10 cellular contexts compared by ENCODE assay signal in the genomic region with DNA sequence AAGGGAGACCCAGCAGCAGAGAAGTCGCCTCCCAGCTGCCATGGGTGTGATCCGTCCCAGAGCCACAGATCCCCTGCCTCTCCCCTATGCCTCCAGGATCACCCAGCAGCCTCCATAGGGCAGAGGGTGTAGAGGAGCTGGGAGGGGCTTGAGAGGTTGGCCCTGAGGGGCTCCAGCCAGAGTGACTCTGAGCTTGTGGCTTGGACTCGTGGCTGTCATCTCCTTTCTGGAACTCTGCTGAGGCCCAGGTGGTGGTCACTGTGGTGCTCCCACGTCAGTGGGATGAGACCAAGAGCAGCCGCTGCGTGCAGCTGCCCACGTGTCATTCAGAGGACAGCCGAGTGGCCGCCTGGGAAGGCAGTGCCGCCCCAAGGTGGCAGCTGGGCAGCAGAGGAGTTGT. TPM values are rescaled to one million over a fixed set of nuclear protein-coding genes. Genes with fewer than 3 reads are reported as not detected.
DNase-seq lines count a peak whose midpoint lies in the region; ATAC-seq, FAIRE-seq and TF ChIP-seq lines count a peak whose summit lies in the region.
"Had no signal": no experiment of that assay in that cellular context is flagged by ENCODE, and none has a peak within 500 bp of the region (broad histone marks: within the 10 kb centered on the region; RNA-seq: fewer than 3 reads in every experiment).

No MANE protein-coding gene starts in this region.

- H3K27me3 Mint-ChIP-seq in activated B cell treated with CpG ODN at 0.5 μM for 24 hours, result no peaks in the 10 kb centered on the region

- no peak overlapping the region for H3K27ac ChIP-seq in left ventricle myocardium inferior (replicated peaks)
- H3K27ac ChIP-seq in kidney (ENCODE audit: low read depth in 2 of 2, low read length in 2 of 2), result no peak overlapping the region
- H3K27ac ChIP-seq in aorta (ENCODE audit: low read depth in 1 of 2, low read length in 2 of 2), result no peak overlapping the region
- H3K27ac ChIP-seq in lower lobe of right lung, result no peak overlapping the region

- intact Hi-C loops in left ventricle myocardium inferior (cut with micrococcal nuclease) (loop anchor here (5.0 to 10.0 kb wide), 2 partner anchors 33 to 371 kb away; no protein-coding TSS in a partner anchor), Right ventricle myocardium inferior (cut with DNase I) (no loop called here), activated B cell treated with CpG ODN at 0.5 μM for 24 hours (cut with micrococcal nuclease) (no loop called here), kidney (cut with DNase I) (no loop called here), aorta (cut with DNase I) (loop anchor here in 1 of 2 donors (10.0 kb wide), 1 partner anchor 371 kb away; no protein-coding TSS in a partner anchor), lower lobe of right lung (cut with DNase I) (loop anchor here (5.0 kb wide), 1 partner anchor 33 kb away; no protein-coding TSS in a partner anchor)

- POLR2A ChIA-PET in activated B cell treated with CpG ODN at 0.5 μM for 24 hours (lab: Charles Lee), result interaction anchor here (1.3 to 8.1 kb wide), 2 partner anchors 13 to 32 kb away, joined by 4 to 138 read pairs; a partner anchor contains a TSS

- no peaks in the 10 kb centered on the region for H3K9me3 ChIP-seq in left ventricle myocardium inferior (replicated peaks)
- no peaks in the 10 kb centered on the region for H3K9me3 ChIP-seq in kidney (ENCODE audit: control insufficient read depth in 1 of 2, low read length in 2 of 2)
- H3K9me3 ChIP-seq in aorta (ENCODE audit: control insufficient read depth, low read length), result no peaks in the 10 kb centered on the region
- no peaks in the 10 kb centered on the region for H3K9me3 ChIP-seq in lower lobe of right lung
- H3K9me3 ChIP-seq: gastrocnemius medialis had no signal

- ATAC-seq in Right ventricle myocardium inferior, result no peak
- ATAC-seq in activated B cell treated with CpG ODN at 0.5 μM for 24 hours (ENCODE audit: low read depth), result no peak
- ATAC-seq in aorta (ENCODE audit: low FRiP score), result no peak
- ATAC-seq in HG03025 (IDR thresholded peaks at IDR 0.05; ENCODE audit: low FRiP score, unreplicated experiment), result no peak
- no peak for ATAC-seq in lower lobe of right lung

- WGBS in aorta, 2 donors, result 86 to 89% methylated on average over 10 of the region's 10 CpGs

- TF ChIP-seq CTCF in left ventricle myocardium inferior (IDR thresholded peaks at IDR 0.05; ENCODE audit: borderline replicate concordance) (no peak), activated B cell treated with CpG ODN at 0.5 μM for 24 hours (IDR thresholded peaks at IDR 0.05) (no peak), kidney (IDR thresholded peaks at IDR 0.05; ENCODE audit: borderline replicate concordance, extremely low read depth, insufficient read depth) (no peak), lower lobe of right lung (IDR thresholded peaks at IDR 0.05) (no peak)

- H3K36me3 ChIP-seq in left ventricle myocardium inferior (peaks cover 20% of the 10 kb centered on the region), kidney (ENCODE audit: control insufficient read depth in 1 of 2, insufficient read depth in 2 of 2, low read length in 2 of 2) (no peaks in the 10 kb centered on the region), aorta (ENCODE audit: control insufficient read depth in 1 of 2, insufficient read depth in 2 of 2, low read length in 1 of 2) (no peaks in the 10 kb centered on the region), lower lobe of right lung (no peaks in the 10 kb centered on the region)
- H3K36me3 ChIP-seq: gastrocnemius medialis had no signal

- no peaks in the 10 kb centered on the region for H3K9me3 Mint-ChIP-seq in activated B cell treated with CpG ODN at 0.5 μM for 24 hours

- peaks cover 56% of the 10 kb centered on the region for H3K4me1 ChIP-seq in left ventricle myocardium inferior
- peaks cover 0 to 9% of the 10 kb centered on the region in 2 donors for H3K4me1 ChIP-seq in kidney (ENCODE audit: control insufficient read depth in 1 of 2, insufficient read depth in 1 of 2, low read depth in 1 of 2, low read length in 2 of 2)
- H3K4me1 ChIP-seq in aorta (ENCODE audit: control insufficient read depth in 1 of 2, insufficient read depth in 2 of 2, low read length in 2 of 2), result no peaks in the 10 kb centered on the region
- peaks cover 62% of the 10 kb centered on the region for H3K4me1 ChIP-seq in lower lobe of right lung

- no peak overlapping the region for H3K4me3 Mint-ChIP-seq in activated B cell treated with CpG ODN at 0.5 μM for 24 hours

- CTCF ChIA-PET in activated B cell treated with CpG ODN at 0.5 μM for 24 hours (lab: Charles Lee), result interaction anchor here (0.8 to 10.9 kb wide), 5 partner anchors 14 to 143 kb away, joined by 3 to 286 read pairs (median 3); a partner anchor contains a TSS

- H3K27me3 ChIP-seq in left ventricle myocardium inferior (ENCODE audit: low read depth) (no peaks in the 10 kb centered on the region), aorta (ENCODE audit: control insufficient read depth in 1 of 2, insufficient read depth in 2 of 2, low read length in 1 of 2) (no peaks in the 10 kb centered on the region), lower lobe of right lung (ENCODE audit: low read depth) (no peaks in the 10 kb centered on the region)
- H3K27me3 ChIP-seq: gastrocnemius medialis had no signal

- H3K9ac ChIP-seq in kidney (ENCODE audit: low read length in 2 of 2), result no peak overlapping the region

- peaks cover 44% of the 10 kb centered on the region for H3K4me1 Mint-ChIP-seq in activated B cell treated with CpG ODN at 0.5 μM for 24 hours

- DNase-seq in left ventricle myocardium inferior (peak; percentile 12), Right ventricle myocardium inferior (ENCODE audit: missing footprints) (no peak), activated B cell treated with CpG ODN at 0.5 μM for 24 hours (no peak), kidney (peak; percentile 67), aorta (peak; percentile 40 to 63), lower lobe of right lung (no peak)
- no peak for DNase-seq in activated naive CD4-positive, alpha-beta T cell treated with anti-CD3 and anti-CD28 coated beads, Interleukin-2, amount 50 U/mL, for 16 hours

- no peak for FAIRE-seq in kidney (lab: Jason Lieb, UNC)
- FAIRE-seq: H54 had no signal

- peaks cover 22% of the 10 kb centered on the region for H3K36me3 Mint-ChIP-seq in activated B cell treated with CpG ODN at 0.5 μM for 24 hours (ENCODE audit: low read depth)

- peak overlapping the region; percentile 77 for H3K27ac Mint-ChIP-seq in activated B cell treated with CpG ODN at 0.5 μM for 24 hours

- H3K4me3 ChIP-seq in left ventricle myocardium inferior (no peak overlapping the region), kidney (ENCODE audit: low read length in 2 of 2) (no peak overlapping the region), aorta (ENCODE audit: low read length in 2 of 2) (no peak overlapping the region), lower lobe of right lung (no peak overlapping the region)
- H3K4me3 ChIP-seq: gastrocnemius medialis had no signal

RNA-seq across cellular contexts. Expression of a gene that starts 4.2 kb away (rescaled TPM):
- total RNA-seq in left ventricle myocardium inferior, result 5.8 TPM
- total RNA-seq in Right ventricle myocardium inferior, result 7.0 TPM
- 16.1 and 20.5 TPM in 2 replicates for total RNA-seq in activated B cell treated with CpG ODN at 0.5 μM for 24 hours
- 12.2 TPM for total RNA-seq in kidney
- 4.9 TPM for polyA plus RNA-seq in kidney (ENCODE audit: insufficient read depth, low read depth, low replicate concordance)
- total RNA-seq in aorta, result 10 to 100 TPM in 1 of 2 donors, 1 to 10 TPM in 1; 7.6 to 16.1 TPM
- polyA plus RNA-seq in aorta, result 1 to 10 TPM; 5.2 to 9.3 TPM
- 19.3 TPM for total RNA-seq in lower lobe of right lung

RNA-seq across cellular contexts. Expression of a gene that starts 4.4 kb away (rescaled TPM):
- total RNA-seq in left ventricle myocardium inferior (29.6 TPM), Right ventricle myocardium inferior (26.3 TPM), activated B cell treated with CpG ODN at 0.5 μM for 24 hours (23.6 and 23.7 TPM in 2 replicates), kidney (48.2 TPM), aorta (10 to 100 TPM; 24.9 to 26.6 TPM), lower lobe of right lung (30.9 TPM)
- polyA plus RNA-seq in kidney (ENCODE audit: insufficient read depth, low read depth, low replicate concordance) (60.0 TPM), aorta (10 to 100 TPM; 14.8 to 36.4 TPM)

RNA-seq across cellular contexts. Expression of a gene that starts 13.4 kb away (rescaled TPM):
- total RNA-seq in left ventricle myocardium inferior (11.7 TPM), Right ventricle myocardium inferior (13.7 TPM), activated B cell treated with CpG ODN at 0.5 μM for 24 hours (34.0 and 37.8 TPM in 2 replicates), kidney (30.7 TPM), aorta (10 to 100 TPM; 25.1 to 25.3 TPM), lower lobe of right lung (31.6 TPM)
- polyA plus RNA-seq in kidney (ENCODE audit: insufficient read depth, low read depth, low replicate concordance) (42.8 TPM), aorta (10 to 100 TPM; 27.2 to 35.1 TPM)

RNA-seq across cellular contexts. Expression of a gene that starts 41.4 kb away (rescaled TPM):
- total RNA-seq in left ventricle myocardium inferior (0.71 TPM), Right ventricle myocardium inferior (0.49 TPM), activated B cell treated with CpG ODN at 0.5 μM for 24 hours (0.81 and 1.2 TPM in 2 replicates), kidney (2.9 TPM), aorta (1 to 10 TPM; 1.5 to 1.9 TPM), lower lobe of right lung (1.7 TPM)
- polyA plus RNA-seq in kidney (ENCODE audit: insufficient read depth, low read depth, low replicate concordance) (1.2 TPM), aorta (under 1 TPM in 1 of 2 donors, not detected in 1; 0.77 TPM)

Comparison
In these comparisons a context has a peak if more than half of its experiments do, and no peak if none do; other contexts are left out.
1. DNase-seq: peak in left ventricle myocardium inferior (single experiment), kidney (single experiment) and aorta (2 of 2); none in Right ventricle myocardium inferior (single experiment), activated B cell treated with CpG ODN at 0.5 μM for 24 hours (single experiment), lower lobe of right lung (single experiment) and activated naive CD4-positive, alpha-beta T cell treated with anti-CD3 and anti-CD28 coated beads, Interleukin-2, amount 50 U/mL, for 16 hours (single experiment).
2. intact Hi-C loops: an anchor here in left ventricle myocardium inferior (5.0 to 10.0 kb wide) and lower lobe of right lung (5.0 kb wide); none called in Right ventricle myocardium inferior, activated B cell treated with CpG ODN at 0.5 μM for 24 hours and kidney.